In the genomic region with DNA sequence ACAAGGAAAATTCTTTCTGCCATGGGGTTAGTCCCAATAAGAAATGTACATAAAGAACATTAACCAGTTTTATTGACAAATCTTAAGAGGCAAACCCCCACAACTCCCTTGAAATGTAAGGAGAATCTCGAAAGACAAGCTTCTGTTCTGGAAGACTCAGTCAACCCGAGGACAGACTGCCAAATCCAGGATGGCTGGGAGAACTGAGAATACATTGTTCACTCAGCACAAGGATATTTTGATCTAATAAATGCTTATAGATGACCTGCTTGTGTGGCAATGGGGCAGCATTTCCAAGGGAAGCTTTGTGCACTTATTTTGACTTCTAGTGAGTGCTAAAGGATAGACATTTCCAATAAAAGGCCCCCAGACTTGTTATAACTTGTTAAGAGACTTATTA, we compare ENCODE assay signal across 8 cellular contexts.
"Had no signal": no experiment of that assay in that cellular context is flagged by ENCODE, and none has a peak within 500 bp of the region (broad histone marks: within the 10 kb centered on the region; RNA-seq: fewer than 3 reads in every experiment).

No MANE protein-coding gene starts in this region.

- H3K36me3 Mint-ChIP-seq: IgD-negative memory B cell had no signal

- H3K4me1 Mint-ChIP-seq: IgD-negative memory B cell had no signal

- H3K27ac Mint-ChIP-seq: HFFc6, IgD-negative memory B cell had no signal

- H3K4me3 Mint-ChIP-seq: HFFc6, IgD-negative memory B cell had no signal

- ATAC-seq: HCT116, HepG2 had no signal

- DNase-seq: GM23248, GOT3, H7, HFFc6, KBM-7 had no signal

- H3K27me3 Mint-ChIP-seq: IgD-negative memory B cell had no signal
